ENCODE assay signal across 15 cellular contexts in genomic region chr3:18987862-18988447, GRCh38.
DNase-seq lines count a peak whose midpoint lies in the region; ATAC-seq, FAIRE-seq and TF ChIP-seq lines count a peak whose summit lies in the region.
"Had no signal": no experiment of that assay in that cellular context is flagged by ENCODE, and none has a peak within 500 bp of the region (broad histone marks: within the 10 kb centered on the region; RNA-seq: fewer than 3 reads in every experiment).

No MANE protein-coding gene starts in this region.

- no peak overlapping the region for H3K18ac ChIP-seq in H1 (ENCODE audit: extremely low read depth, low read length)

- H3K36me3 Mint-ChIP-seq in GM23338 (ENCODE audit: low read depth): no peaks in the 10 kb centered on the region
- H3K36me3 Mint-ChIP-seq in stimulated activated memory B cell treated with anti-CD40 and anti-IgM and Interleukin-4, amounts not matched to agents 10 μg/mL and 1 μg/mL and 100 μg/mL, for 72 hours: no peaks in the 10 kb centered on the region
- H3K36me3 Mint-ChIP-seq: brain, naive B cell had no signal

- TF ChIP-seq EP300 in H1 (IDR thresholded peaks at IDR 0.05; ENCODE audit: borderline replicate concordance in 1 of 2, low read depth in 2 of 2, low read length in 2 of 2): no peak

- FAIRE-seq in H1 (lab: Jason Lieb, UNC): no peak
- FAIRE-seq: HTR-8/SVneo had no signal

- H3K9me3 ChIP-seq in H1 (ENCODE audit: insufficient read depth in 2 of 2, low read depth in 1 of 2, low read length in 1 of 2): no peaks in the 10 kb centered on the region
- H3K9me3 ChIP-seq: BLaER1 treated with 17β-estradiol and CSF1 and Interleukin-3, amounts not matched to agents 10 nM and 100 nM had no signal

- H2BK15ac ChIP-seq in H1 (ENCODE audit: low read length): no peak overlapping the region

- no peak overlapping the region for H3K14ac ChIP-seq in H1 (ENCODE audit: insufficient read length)

- 88% methylated on average over 8 of the region's 8 CpGs; no CpG with 5 or more reads in 1 of the 2 experiments for WGBS in H1 (ENCODE audit: extremely low coverage in 1 of 2, insufficient coverage in 1 of 2, insufficient read length in 1 of 2, insufficient replicate concordance in 2 of 2, low coverage in 1 of 2, low lambda C conversion rate in 2 of 2, missing lambda C conversion rate in 1 of 2), 2 experiments

- no peak overlapping the region for H2BK20ac ChIP-seq in H1 (ENCODE audit: low read length)

- POLR2A ChIA-PET in H1 (lab: Charles Lee; ENCODE audit: partially characterized antibody): no interaction called here

- no peak for ATAC-seq in GM23338
- no peak for ATAC-seq in GM21423 (IDR thresholded peaks at IDR 0.05; ENCODE audit: unreplicated experiment)
- ATAC-seq in stimulated activated memory B cell treated with anti-CD40 and anti-IgM and Interleukin-4, amounts not matched to agents 10 μg/mL and 1 μg/mL and 100 μg/mL, for 72 hours: no peak
- ATAC-seq in HG03378 (IDR thresholded peaks at IDR 0.05; ENCODE audit: unreplicated experiment): no peak
- ATAC-seq: left ventricle myocardium superior had no signal

- no peak overlapping the region for H4K91ac ChIP-seq in H1 (replicated peaks; ENCODE audit: insufficient read length, low read length)

- no peaks in the 10 kb centered on the region for H3K23me2 ChIP-seq in H1 (ENCODE audit: low read depth, low read length)

- H3K56ac ChIP-seq in H1 (replicated peaks; ENCODE audit: insufficient read length, low read depth, low read length): no peak overlapping the region

- CTCF ChIA-PET in H1 (lab: Charles Lee; ENCODE audit: partially characterized antibody): interaction anchor here (0.6 to 3.5 kb wide), 43 partner anchors 11 to 556 kb away, joined by 3 to 34 read pairs (median 4); no protein-coding TSS in a partner anchor

- H3K79me2 ChIP-seq in GM23338 (replicated peaks; ENCODE audit: insufficient read depth) (no peaks in the 10 kb centered on the region), H1 (ENCODE audit: control insufficient read depth in 1 of 2, insufficient read depth in 2 of 2, low read length in 2 of 2) (no peaks in the 10 kb centered on the region)

- H3K9me3 Mint-ChIP-seq in GM23338: no peaks in the 10 kb centered on the region
- H3K9me3 Mint-ChIP-seq in stimulated activated memory B cell treated with anti-CD40 and anti-IgM and Interleukin-4, amounts not matched to agents 10 μg/mL and 1 μg/mL and 100 μg/mL, for 72 hours: no peaks in the 10 kb centered on the region
- H3K9me3 Mint-ChIP-seq: brain, naive B cell had no signal

- H3K23ac ChIP-seq in H1 (ENCODE audit: insufficient read length): no peak overlapping the region

- H4K20me1 ChIP-seq in GM23338 (replicated peaks; ENCODE audit: insufficient read depth) (no peaks in the 10 kb centered on the region), H1 (replicated peaks in 1 of 2; ENCODE audit: control insufficient read depth in 1 of 2, insufficient read depth in 2 of 2, low read length in 2 of 2) (no peaks in the 10 kb centered on the region)
- H4K20me1 ChIP-seq: BLaER1 treated with 17β-estradiol and CSF1 and Interleukin-3, amounts not matched to agents 10 nM and 100 nM had no signal

- H3K79me1 ChIP-seq in H1 (ENCODE audit: low read depth, low read length): no peaks in the 10 kb centered on the region

- no peak overlapping the region for H3K4me3 ChIP-seq in GM23338
- H3K4me3 ChIP-seq in H1 (ENCODE audit: extremely low read depth in 1 of 4, insufficient read depth in 2 of 4, low read depth in 3 of 4, low read length in 4 of 4): no peak overlapping the region
- H3K4me3 ChIP-seq: BLaER1 treated with 17β-estradiol and CSF1 and Interleukin-3, amounts not matched to agents 10 nM and 100 nM had no signal

- H3K4me1 ChIP-seq in GM23338 (ENCODE audit: insufficient read depth) (peaks cover 56% of the 10 kb centered on the region), H1 (replicated peaks in 1 of 4; ENCODE audit: control insufficient read depth in 3 of 4, insufficient read depth in 4 of 4, low read length in 3 of 4) (peaks cover 0 to 9% (median 0%) of the 10 kb centered on the region in 4 experiments; a peak in 1 of 7 replicates)

- no peak overlapping the region for H4K8ac ChIP-seq in H1 (ENCODE audit: extremely low read depth, insufficient read depth, low read length)

- no peaks in the 10 kb centered on the region for H3K27me3 ChIP-seq in GM23338 (ENCODE audit: insufficient read depth)
- H3K27me3 ChIP-seq in H1 (replicated peaks in 1 of 4; ENCODE audit: control insufficient read depth in 3 of 4, extremely low read depth in 1 of 4, insufficient read depth in 3 of 4, low read length in 3 of 4): no peaks in the 10 kb centered on the region
- H3K27me3 ChIP-seq: BLaER1 treated with 17β-estradiol and CSF1 and Interleukin-3, amounts not matched to agents 10 nM and 100 nM had no signal

- no peaks in the 10 kb centered on the region for H3F3A ChIP-seq in GM23338 (replicated peaks; ENCODE audit: low read depth)

- H3K27ac ChIP-seq in GM23338 (ENCODE audit: low read depth) (no peak overlapping the region), H1 (ENCODE audit: low read depth, low read length) (no peak overlapping the region)
- H3K27ac ChIP-seq: BLaER1 treated with 17β-estradiol and CSF1 and Interleukin-3, amounts not matched to agents 10 nM and 100 nM had no signal

- H3K4me3 Mint-ChIP-seq in GM23338: no peak overlapping the region
- no peak overlapping the region for H3K4me3 Mint-ChIP-seq in stimulated activated memory B cell treated with anti-CD40 and anti-IgM and Interleukin-4, amounts not matched to agents 10 μg/mL and 1 μg/mL and 100 μg/mL, for 72 hours
- H3K4me3 Mint-ChIP-seq: naive B cell had no signal

- H3K27me3 Mint-ChIP-seq in GM23338 (ENCODE audit: insufficient read depth, low read depth, poor library complexity): no peaks in the 10 kb centered on the region
- no peaks in the 10 kb centered on the region for H3K27me3 Mint-ChIP-seq in stimulated activated memory B cell treated with anti-CD40 and anti-IgM and Interleukin-4, amounts not matched to agents 10 μg/mL and 1 μg/mL and 100 μg/mL, for 72 hours
- H3K27me3 Mint-ChIP-seq: naive B cell had no signal

- H3K9me2 ChIP-seq in GM23338 (ENCODE audit: insufficient read depth): no peaks in the 10 kb centered on the region

- H2AFZ ChIP-seq in GM23338: no peak overlapping the region
- 0 out of 2 replicates have a peak overlapping the region, but pooled peaks have one; percentile 24 for H2AFZ ChIP-seq in H1 (ENCODE audit: low read length)

- TF ChIP-seq POLR2A in H1 (IDR thresholded peaks at IDR 0.05; ENCODE audit: control extremely low read depth in 1 of 2, low read depth in 2 of 2, low read length in 2 of 2): no peak

- 0 out of 2 replicates have a peak overlapping the region, but pooled peaks have one; percentile 1 for H3K27ac Mint-ChIP-seq in GM23338
- no peak overlapping the region for H3K27ac Mint-ChIP-seq in stimulated activated memory B cell treated with anti-CD40 and anti-IgM and Interleukin-4, amounts not matched to agents 10 μg/mL and 1 μg/mL and 100 μg/mL, for 72 hours

- no peak overlapping the region for H3K4ac ChIP-seq in H1 (replicated peaks; ENCODE audit: insufficient read length, low read depth, low read length)

- no peak for TF ChIP-seq CTCF in GM23338 (conservative IDR thresholded peaks at IDR 0.05; ENCODE audit: low read depth in 2 of 2)
- TF ChIP-seq CTCF in H1 (IDR thresholded peaks at IDR 0.05; ENCODE audit: control extremely low read depth in 1 of 3, insufficient read depth in 1 of 3, low read depth in 1 of 3, low read length in 3 of 3): no peak

- no peak overlapping the region for H2BK5ac ChIP-seq in H1 (ENCODE audit: low read depth, low read length)

- no peak overlapping the region for H4K5ac ChIP-seq in H1 (ENCODE audit: insufficient read length, low read depth, low read length)

- no peaks in the 10 kb centered on the region for H3K36me3 ChIP-seq in GM23338 (ENCODE audit: insufficient read depth)
- H3K36me3 ChIP-seq in H1 (ENCODE audit: control insufficient read depth in 2 of 4, insufficient read depth in 4 of 4, low read length in 3 of 4): no peaks in the 10 kb centered on the region
- H3K36me3 ChIP-seq: BLaER1 treated with 17β-estradiol and CSF1 and Interleukin-3, amounts not matched to agents 10 nM and 100 nM had no signal

- H2AK5ac ChIP-seq in H1 (ENCODE audit: low read depth, low read length): no peak overlapping the region

- H2BK120ac ChIP-seq in H1 (replicated peaks; ENCODE audit: low read depth, low read length): no peak overlapping the region

- H3K9ac ChIP-seq in H1 (replicated peaks in 1 of 4; ENCODE audit: extremely low read depth in 1 of 4, low read depth in 3 of 4, low read length in 3 of 4): no peak overlapping the region
- H3K9ac ChIP-seq: BLaER1 treated with 17β-estradiol and CSF1 and Interleukin-3, amounts not matched to agents 10 nM and 100 nM had no signal

- H3K4me1 Mint-ChIP-seq in GM23338: peaks cover 52% of the 10 kb centered on the region
- H3K4me1 Mint-ChIP-seq in stimulated activated memory B cell treated with anti-CD40 and anti-IgM and Interleukin-4, amounts not matched to agents 10 μg/mL and 1 μg/mL and 100 μg/mL, for 72 hours: no peaks in the 10 kb centered on the region
- H3K4me1 Mint-ChIP-seq: naive B cell had no signal

- TF ChIP-seq RAD21 in H1 (IDR thresholded peaks at IDR 0.05 in 1 of 2, conservative IDR thresholded peaks at IDR 0.05 in 1 of 2; ENCODE audit: low read depth in 2 of 2, low read length in 2 of 2): no peak

- H3K4me2 ChIP-seq in GM23338 (no peak overlapping the region), H1 (ENCODE audit: insufficient read depth in 1 of 2, low read depth in 2 of 2, low read length in 2 of 2) (no peak overlapping the region)
- H3K4me2 ChIP-seq: BLaER1 treated with 17β-estradiol and CSF1 and Interleukin-3, amounts not matched to agents 10 nM and 100 nM had no signal

- DNase-seq in COLO668 (lab: John Stamatoyannopoulos, UW; ENCODE audit: unreplicated experiment) (peak; percentile 36), GM23338 (ENCODE audit: low spot score) (no peak), NCI-H524 treated with DMSO at 0.1 percent for 48 hours (lab: John Stamatoyannopoulos, UW) (peak; percentile 89), H1 (ENCODE audit: low read depth in 1 of 2, low spot score in 2 of 2) (no peak), HUDEP-2 (lab: John Stamatoyannopoulos, UW; ENCODE audit: unreplicated experiment in 76 of 76) (no peak)
- DNase-seq: activated naive CD4-positive, alpha-beta T cell treated with Interleukin-2 at 50 U/mL for 16 hours; left ventricle myocardium superior; naive B cell; NK-92 treated with Interleukin-12 subunit alpha and Interleukin-12 subunit beta, amount 100 ng/mL, for 24 hours had no signal

- no peak overlapping the region; the same call in 1 of the 2 replicates for H2BK12ac ChIP-seq in H1 (ENCODE audit: low read depth, low read length)

TF ChIP-seq in GM23338, 12 proteins besides CTCF, POLR2A, EP300 and RAD21 (continues in another document):
- no peak for TF ChIP-seq POLR2AphosphoS5 (IDR thresholded peaks at IDR 0.05; ENCODE audit: low read depth)
- TF ChIP-seq STAT1 (IDR thresholded peaks at IDR 0.05; ENCODE audit: unreplicated experiment): no peak
- TF ChIP-seq EZH2phosphoT487 (IDR thresholded peaks at IDR 0.05; ENCODE audit: unreplicated experiment): no peak

TF ChIP-seq in H1, 55 proteins besides CTCF, POLR2A, EP300 and RAD21:
- TF ChIP-seq TEAD4 (IDR thresholded peaks at IDR 0.05; ENCODE audit: low read depth, low read length) (no peak), SAP30 (IDR thresholded peaks at IDR 0.05; ENCODE audit: insufficient read depth, insufficient replicate concordance, low read length) (no peak)

Comparison
In these comparisons a context has a peak if more than half of its experiments do, and no peak if none do; other contexts are left out.
1. DNase-seq: peak in COLO668 (single experiment) and NCI-H524 treated with DMSO at 0.1 percent for 48 hours (single experiment); none in GM23338 (single experiment), H1 (0 of 2) and HUDEP-2 (0 of 76).